Comparison of ENCODE assay signal across 1 cellular context in genomic region chr17:80263253-80264047, GRCh38.
TF ChIP-seq lines count a peak whose summit lies in the region.

No MANE protein-coding gene starts in this region.

TF ChIP-seq in HepG2, 621 proteins besides CTCF, POLR2A, EP300 and RAD21 (continued from another document):
- peak in 1 of 2 experiments; percentile 49; a peak in 1 of 4 replicates for TF ChIP-seq REST (IDR thresholded peaks at IDR 0.05; ENCODE audit: borderline replicate concordance in 1 of 2, low read depth in 1 of 2, low read length in 2 of 2)
- TF ChIP-seq ZNF569 (CRISPR knock-in tag; IDR thresholded peaks at IDR 0.05; ENCODE audit: borderline replicate concordance) = no peak
- TF ChIP-seq KDM1A (CRISPR knock-in tag; IDR thresholded peaks at IDR 0.05) = 0 out of 2 replicates have a peak, but pooled peaks have one; percentile 74
- no peak for TF ChIP-seq CEBPB (IDR thresholded peaks at IDR 0.05; ENCODE audit: borderline replicate concordance, low read depth, low read length)
- TF ChIP-seq ARNTL (CRISPR knock-in tag; IDR thresholded peaks at IDR 0.05) = peak; percentile 70
- TF ChIP-seq SIN3A (IDR thresholded peaks at IDR 0.05; ENCODE audit: borderline replicate concordance, low read depth, low read length) = peak; percentile 81
- no peak for TF ChIP-seq ZNF513 (CRISPR knock-in tag; conservative IDR thresholded peaks at IDR 0.05)
- peak; percentile 99 for TF ChIP-seq GFI1 (CRISPR knock-in tag; IDR thresholded peaks at IDR 0.05; ENCODE audit: borderline replicate concordance)
- peak; percentile 98 for TF ChIP-seq AKAP8 (CRISPR knock-in tag; IDR thresholded peaks at IDR 0.05)
- 0 out of 2 replicates have a peak, but pooled peaks have one; percentile 43 for TF ChIP-seq MYPOP (CRISPR knock-in tag; IDR thresholded peaks at IDR 0.05)
- no peak; the same call in 1 of the 2 replicates for TF ChIP-seq ZNF337 (CRISPR knock-in tag; IDR thresholded peaks at IDR 0.05; ENCODE audit: borderline replicate concordance, low read depth)
- peak; percentile 78 for TF ChIP-seq HDAC2 (CRISPR knock-in tag; IDR thresholded peaks at IDR 0.05)
- TF ChIP-seq TIGD3 (CRISPR knock-in tag; IDR thresholded peaks at IDR 0.05; ENCODE audit: borderline replicate concordance) = no peak
- peak; percentile 64; the same call in 1 of the 2 replicates for TF ChIP-seq GLI4 (CRISPR knock-in tag; IDR thresholded peaks at IDR 0.05; ENCODE audit: borderline replicate concordance)
- peak; percentile 76; the same call in 1 of the 2 replicates for TF ChIP-seq ZNF607 (CRISPR knock-in tag; IDR thresholded peaks at IDR 0.05; ENCODE audit: borderline replicate concordance)
- TF ChIP-seq NONO (IDR thresholded peaks at IDR 0.05) = no peak
- peak; percentile 82 for TF ChIP-seq NONO (CRISPR knock-in tag; conservative IDR thresholded peaks at IDR 0.05)
- no peak for TF ChIP-seq ZNF225 (CRISPR knock-in tag; IDR thresholded peaks at IDR 0.05)
- TF ChIP-seq JARID2 (CRISPR knock-in tag; IDR thresholded peaks at IDR 0.05; ENCODE audit: insufficient replicate concordance) = no peak
- TF ChIP-seq SMYD3 (CRISPR knock-in tag; IDR thresholded peaks at IDR 0.05) = peak; percentile 89; the same call in 1 of the 2 replicates
- no peak for TF ChIP-seq ZNF10 (CRISPR knock-in tag; IDR thresholded peaks at IDR 0.05; ENCODE audit: borderline replicate concordance, low read depth)
- TF ChIP-seq ZNF777 (CRISPR knock-in tag; IDR thresholded peaks at IDR 0.05) = peak; percentile 54; the same call in 1 of the 2 replicates
- no peak for TF ChIP-seq TBX3 (IDR thresholded peaks at IDR 0.05; ENCODE audit: borderline replicate concordance)
- no peak for TF ChIP-seq ATF1 (CRISPR knock-in tag; IDR thresholded peaks at IDR 0.05)
- TF ChIP-seq HOXA9 (CRISPR knock-in tag; IDR thresholded peaks at IDR 0.05; ENCODE audit: borderline replicate concordance) = no peak
- peak; percentile 38; the same call in 1 of the 2 replicates for TF ChIP-seq CCDC6 (CRISPR knock-in tag; IDR thresholded peaks at IDR 0.05)
- peak; percentile 87 for TF ChIP-seq ZNF430 (CRISPR knock-in tag; IDR thresholded peaks at IDR 0.05)
- no peak for TF ChIP-seq JUNB (CRISPR knock-in tag; IDR thresholded peaks at IDR 0.05; ENCODE audit: borderline replicate concordance)
- peak; percentile 48; the same call in 1 of the 2 replicates for TF ChIP-seq ZNF556 (CRISPR knock-in tag; IDR thresholded peaks at IDR 0.05; ENCODE audit: borderline replicate concordance)
- TF ChIP-seq HMGXB3 (CRISPR knock-in tag; IDR thresholded peaks at IDR 0.05; ENCODE audit: borderline replicate concordance) = peak; percentile 76; the same call in 1 of the 2 replicates
- no peak for TF ChIP-seq TRIM24 (CRISPR knock-in tag; IDR thresholded peaks at IDR 0.05)
- TF ChIP-seq RORA (CRISPR knock-in tag; IDR thresholded peaks at IDR 0.05) = no peak
- TF ChIP-seq POLR2AphosphoS2 (IDR thresholded peaks at IDR 0.05; ENCODE audit: low read depth, low read length) = no peak
- TF ChIP-seq IKZF5 (CRISPR knock-in tag; IDR thresholded peaks at IDR 0.05) = peak; percentile 73; the same call in 1 of the 2 replicates
- TF ChIP-seq THYN1 (CRISPR knock-in tag; IDR thresholded peaks at IDR 0.05; ENCODE audit: borderline replicate concordance, low read depth) = no peak
- TF ChIP-seq CHD2 (IDR thresholded peaks at IDR 0.05; ENCODE audit: low read depth, low read length) = peak; percentile 53; the same call in 1 of the 2 replicates
- TF ChIP-seq ZNF256 (CRISPR knock-in tag; conservative IDR thresholded peaks at IDR 0.05) = peak; percentile 84; the same call in 1 of the 2 replicates
- peak in 1 of 2 experiments; percentile 57; a peak in 1 of 4 replicates for TF ChIP-seq ATF4 (CRISPR knock-in tag; IDR thresholded peaks at IDR 0.05)
- TF ChIP-seq TAF15 (IDR thresholded peaks at IDR 0.05; ENCODE audit: low read depth, low read length, poor library complexity, severe bottlenecking) = no peak
- peak; percentile 68; the same call in 1 of the 2 replicates for TF ChIP-seq TSC22D2 (CRISPR knock-in tag; IDR thresholded peaks at IDR 0.05; ENCODE audit: borderline replicate concordance)
- no peak for TF ChIP-seq ZNF816 (CRISPR knock-in tag; IDR thresholded peaks at IDR 0.05; ENCODE audit: borderline replicate concordance)
- TF ChIP-seq ZSCAN30 (CRISPR knock-in tag; IDR thresholded peaks at IDR 0.05) = no peak
- TF ChIP-seq U2AF2 (IDR thresholded peaks at IDR 0.05; ENCODE audit: low read depth, low read length) = peak; percentile 78; the same call in 1 of the 2 replicates
- TF ChIP-seq ZNF34 (CRISPR knock-in tag; IDR thresholded peaks at IDR 0.05; ENCODE audit: borderline replicate concordance) = 0 out of 2 replicates have a peak, but pooled peaks have one; percentile 17
- peak; percentile 27; the same call in 1 of the 2 replicates for TF ChIP-seq ERF (CRISPR knock-in tag; IDR thresholded peaks at IDR 0.05)
- TF ChIP-seq ZNF766 (CRISPR knock-in tag; IDR thresholded peaks at IDR 0.05; ENCODE audit: borderline replicate concordance) = peak; percentile 84; the same call in 1 of the 2 replicates
